ENCODE assay signal across 14 cellular contexts in the genomic region with DNA sequence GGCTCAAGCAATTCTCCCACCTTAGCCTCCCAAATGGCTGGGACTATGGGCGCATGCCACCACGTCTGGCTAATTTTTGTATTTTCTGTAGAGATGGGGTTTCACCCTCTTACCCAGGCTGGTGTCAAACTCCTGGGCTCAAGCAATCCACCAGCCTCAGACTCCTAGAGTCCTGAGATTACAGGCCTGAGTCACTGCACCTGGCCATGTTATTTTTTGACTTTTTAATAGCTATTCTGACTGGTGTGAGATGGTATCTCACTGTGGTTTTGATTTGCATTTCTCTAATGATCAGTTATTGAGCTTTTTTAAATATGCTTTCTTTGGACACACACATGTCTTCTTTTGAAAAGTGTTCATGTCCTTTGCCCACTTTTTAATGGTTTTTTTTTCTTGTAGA. TPM values are rescaled to one million over a fixed set of nuclear protein-coding genes. Genes with fewer than 3 reads are reported as not detected.
DNase-seq lines count a peak whose midpoint lies in the region; ATAC-seq lines count a peak whose summit lies in the region.
"Had no signal": no experiment of that assay in that cellular context is flagged by ENCODE, and none has a peak within 500 bp of the region (broad histone marks: within the 10 kb centered on the region; RNA-seq: fewer than 3 reads in every experiment).

No MANE protein-coding gene starts in this region.

- no peaks in the 10 kb centered on the region for H3K9me3 Mint-ChIP-seq in activated CD4-positive, alpha-beta T cell treated with anti-CD3 and anti-CD28 coated beads, Interleukin-2, amount 10 ng/mL, durations not matched to agents 7 days and 5 days
- H3K9me3 Mint-ChIP-seq: activated naive CD8-positive, alpha-beta T cell treated with anti-CD3 and anti-CD28 coated beads for 36 hours had no signal

- no peak overlapping the region for H2BK15ac ChIP-seq in mesendoderm (replicated peaks; ENCODE audit: low read depth)

- no peaks in the 10 kb centered on the region for H3K36me3 ChIP-seq in mesendoderm (ENCODE audit: control insufficient read depth, insufficient read depth, low read length)
- H3K36me3 ChIP-seq: gastrocnemius medialis, pancreas had no signal

- H3K27ac Mint-ChIP-seq in activated CD4-positive, alpha-beta T cell treated with anti-CD3 and anti-CD28 coated beads, Interleukin-2, amount 10 ng/mL, durations not matched to agents 7 days and 5 days, result no peak overlapping the region
- H3K27ac Mint-ChIP-seq: activated naive CD8-positive, alpha-beta T cell treated with anti-CD3 and anti-CD28 coated beads for 36 hours had no signal

- H4K5ac ChIP-seq in mesendoderm (ENCODE audit: low read length), result no peak overlapping the region

- H3K36me3 Mint-ChIP-seq in activated CD4-positive, alpha-beta T cell treated with anti-CD3 and anti-CD28 coated beads, Interleukin-2, amount 10 ng/mL, durations not matched to agents 7 days and 5 days (ENCODE audit: low read depth), result peaks cover 7% of the 10 kb centered on the region
- H3K36me3 Mint-ChIP-seq: activated naive CD8-positive, alpha-beta T cell treated with anti-CD3 and anti-CD28 coated beads for 36 hours had no signal

- H3K27ac ChIP-seq in mesendoderm (ENCODE audit: low read depth, low read length), result no peak overlapping the region
- H3K27ac ChIP-seq: brain microvascular endothelial cell, gastrocnemius medialis, pancreas had no signal

- H3K79me2 ChIP-seq in mesendoderm (ENCODE audit: control insufficient read depth, insufficient read depth, low read length), result no peaks in the 10 kb centered on the region

- no peak overlapping the region for H3K23ac ChIP-seq in mesendoderm (ENCODE audit: low read length)

- H3K4me2 ChIP-seq in mesendoderm (ENCODE audit: low read length), result no peak overlapping the region

- no peak overlapping the region for H3K9ac ChIP-seq in mesendoderm (ENCODE audit: low read length)

- H3K4me3 ChIP-seq in mesendoderm (ENCODE audit: low read length), result no peak overlapping the region
- H3K4me3 ChIP-seq: gastrocnemius medialis, pancreas had no signal

- H3K18ac ChIP-seq in mesendoderm (ENCODE audit: low read length), result no peak overlapping the region

- H2BK120ac ChIP-seq in mesendoderm (ENCODE audit: low read depth, low read length), result no peak overlapping the region

- no peak overlapping the region for H4K8ac ChIP-seq in mesendoderm (ENCODE audit: low read depth, low read length)

- peak; percentile 62 for ATAC-seq in GM18870 (IDR thresholded peaks at IDR 0.05; ENCODE audit: unreplicated experiment)
- peak; percentile 67 for ATAC-seq in GM21576 (IDR thresholded peaks at IDR 0.05; ENCODE audit: unreplicated experiment)
- peak; percentile 78 for ATAC-seq in HG03045 (IDR thresholded peaks at IDR 0.05; ENCODE audit: unreplicated experiment)

- CTCF ChIA-PET in activated CD4-positive, alpha-beta T cell treated with anti-CD3 and anti-CD28 coated beads, Interleukin-2, amount 10 ng/mL, durations not matched to agents 7 days and 5 days (lab: Charles Lee), result interaction anchor here (0.6 to 2.5 kb wide), 12 partner anchors 11 to 643 kb away, joined by 3 to 10 read pairs (median 4); a partner anchor contains a TSS

- no peak overlapping the region for H3K56ac ChIP-seq in mesendoderm (ENCODE audit: low read length)

- H3K79me1 ChIP-seq in mesendoderm (ENCODE audit: low read length), result no peaks in the 10 kb centered on the region

- peaks cover 4% of the 10 kb centered on the region for H3K4me1 Mint-ChIP-seq in activated CD4-positive, alpha-beta T cell treated with anti-CD3 and anti-CD28 coated beads, Interleukin-2, amount 10 ng/mL, durations not matched to agents 7 days and 5 days

- no peak overlapping the region for H2BK5ac ChIP-seq in mesendoderm (ENCODE audit: low read length)

- no peaks in the 10 kb centered on the region for H3K27me3 Mint-ChIP-seq in activated CD4-positive, alpha-beta T cell treated with anti-CD3 and anti-CD28 coated beads, Interleukin-2, amount 10 ng/mL, durations not matched to agents 7 days and 5 days
- H3K27me3 Mint-ChIP-seq: activated naive CD8-positive, alpha-beta T cell treated with anti-CD3 and anti-CD28 coated beads for 36 hours had no signal

- WGBS in mesendoderm (ENCODE audit: extremely low coverage, insufficient coverage, low lambda C conversion rate), result no CpG with 5 or more reads among the region's 2 CpGs

- no peak overlapping the region for H2AK5ac ChIP-seq in mesendoderm (ENCODE audit: low read length)

- H3K4me1 ChIP-seq in mesendoderm (ENCODE audit: control insufficient read depth, low read depth, low read length), result no peaks in the 10 kb centered on the region
- H3K4me1 ChIP-seq: pancreas had no signal

- H3K27me3 ChIP-seq in mesendoderm (ENCODE audit: insufficient read depth, low read length, poor library complexity), result no peaks in the 10 kb centered on the region
- H3K27me3 ChIP-seq: brain microvascular endothelial cell, gastrocnemius medialis, pancreas had no signal

- DNase-seq in NAMALWA (ENCODE audit: low spot score), result peak; percentile 52
- no peak for DNase-seq in AG20443 (ENCODE audit: low spot score)
- no peak for DNase-seq in mesendoderm
- no peak for DNase-seq in NK-92 treated with Interleukin-12 subunit alpha and Interleukin-12 subunit beta, amount 100 ng/mL, for 24 hours (lab: John Stamatoyannopoulos, UW)
- no peak for DNase-seq in activated CD4-positive, alpha-beta T cell treated with anti-CD3 and anti-CD28 coated beads, Interleukin-2, amount 10 ng/mL, durations not matched to agents 7 days and 5 days
- DNase-seq: activated naive CD8-positive, alpha-beta T cell treated with anti-CD3 and anti-CD28 coated beads for 36 hours; left ventricle myocardium superior; NCI-H187 treated with DMSO at 0.1 percent for 48 hours had no signal

- H3K4me3 Mint-ChIP-seq in activated CD4-positive, alpha-beta T cell treated with anti-CD3 and anti-CD28 coated beads, Interleukin-2, amount 10 ng/mL, durations not matched to agents 7 days and 5 days, result no peak overlapping the region
- H3K4me3 Mint-ChIP-seq: activated naive CD8-positive, alpha-beta T cell treated with anti-CD3 and anti-CD28 coated beads for 36 hours had no signal

- H3K4ac ChIP-seq in mesendoderm (ENCODE audit: low read depth, low read length), result no peak overlapping the region

- POLR2A ChIA-PET in activated CD4-positive, alpha-beta T cell treated with anti-CD3 and anti-CD28 coated beads, Interleukin-2, amount 10 ng/mL, durations not matched to agents 7 days and 5 days (lab: Charles Lee), result interaction anchor here (0.7 kb wide), 1 partner anchor 300 kb away, joined by 3 read pairs; no protein-coding TSS in a partner anchor

RNA-seq across cellular contexts. Expression of a gene that starts 38.2 kb away (rescaled TPM):
- polyA plus RNA-seq in mesendoderm (2013, experiment 1 of 2), result 30.4 TPM
- polyA plus RNA-seq in mesendoderm (2013, experiment 2 of 2), result 26.8 TPM
- total RNA-seq in activated CD4-positive, alpha-beta T cell treated with anti-CD3 and anti-CD28 coated beads, Interleukin-2, amount 10 ng/mL, durations not matched to agents 7 days and 5 days, result 10 to 100 TPM; 70.9 to 83.3 TPM

RNA-seq across cellular contexts. Expression of a gene that starts 40.8 kb away (rescaled TPM):
- polyA plus RNA-seq in mesendoderm (2013, experiment 1 of 2), result 1.4 TPM
- polyA plus RNA-seq in mesendoderm (2013, experiment 2 of 2), result 1.4 TPM
- total RNA-seq in activated CD4-positive, alpha-beta T cell treated with anti-CD3 and anti-CD28 coated beads, Interleukin-2, amount 10 ng/mL, durations not matched to agents 7 days and 5 days, result 10 to 100 TPM in 1 of 2 experiments, 1 to 10 TPM in 1; 9.4 to 10.5 TPM
